In the genomic region with DNA sequence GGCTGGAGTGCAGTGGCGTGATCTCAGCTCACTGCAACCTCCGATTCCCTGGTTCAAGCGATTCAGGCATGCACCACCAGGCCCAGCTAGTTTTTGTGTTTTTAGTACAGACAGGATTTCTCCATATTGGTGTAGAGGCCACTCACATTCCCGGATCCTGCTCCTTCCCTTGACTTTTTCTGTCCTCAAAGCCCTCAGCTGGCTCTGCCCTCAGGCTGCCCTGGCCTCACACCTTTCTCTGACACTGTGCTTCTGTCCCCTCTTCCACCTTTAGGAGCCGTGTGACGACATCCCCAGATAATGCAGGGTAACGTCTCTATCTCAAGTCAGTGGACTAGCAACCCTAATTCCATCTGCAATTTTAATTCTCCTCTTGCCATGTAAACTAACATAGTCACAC, we compare ENCODE assay signal across 26 cellular contexts.
"Had no signal": no experiment of that assay in that cellular context is flagged by ENCODE, and none has a peak within 500 bp of the region (broad histone marks: within the 10 kb centered on the region; RNA-seq: fewer than 3 reads in every experiment).

No MANE protein-coding gene starts in this region.

- H3K27me3 Mint-ChIP-seq: IgD-negative memory B cell had no signal

- FAIRE-seq: HTR-8/SVneo, K562, RCC 7860 had no signal

- H3K4me1 Mint-ChIP-seq: IgD-negative memory B cell had no signal

- H3K36me3 Mint-ChIP-seq: IgD-negative memory B cell had no signal

- H3K9me3 ChIP-seq: SK-N-SH had no signal

- H3K4me3 ChIP-seq: K562 had no signal

- H3K4me2 ChIP-seq: KMS-11, SK-N-SH had no signal

- H3K27ac Mint-ChIP-seq: IgD-negative memory B cell had no signal

- ATAC-seq: K562 had no signal

- DNase-seq: Kasumi-1, MM.1S, MV-4-11, NCI-H1048, NCI-H1105, NCI-H1417 treated with DMSO at 0.1 percent for 48 hours, NCI-H146, NCI-H187, NCI-H2029, NCI-H2081 treated with DMSO at 0.1 percent for 48 hours, NCI-H2171, NCI-H226, NCI-H446, NCI-H510A, NCI-H524 treated with DMSO at 0.1 percent for 48 hours, NCI-H69, NCI-H774, RPMI8226, SHP77, SK-N-SH had no signal

- H3K9ac ChIP-seq: KMS-11, SK-N-SH had no signal

- H3K27ac ChIP-seq: HL-60, KMS-11 had no signal
